11 cellular contexts compared by ENCODE assay signal in the genomic region with DNA sequence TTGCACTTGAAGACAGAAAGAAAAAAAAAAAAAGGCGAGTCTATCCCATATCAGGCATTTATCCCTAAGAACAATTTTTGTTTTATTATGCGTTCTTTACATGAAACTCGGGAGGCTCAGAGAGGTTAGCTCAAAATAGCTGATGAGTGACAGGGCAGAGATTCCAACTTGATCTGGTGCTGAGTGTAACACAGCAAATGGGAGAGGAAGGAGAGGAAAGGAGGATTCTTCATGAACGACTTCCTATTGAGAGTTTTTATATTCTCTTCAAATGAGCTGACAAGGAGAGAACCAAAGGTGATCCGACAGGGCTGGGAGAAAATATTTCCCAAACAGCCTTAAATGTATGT.
DNase-seq lines count a peak whose midpoint lies in the region; ATAC-seq and TF ChIP-seq lines count a peak whose summit lies in the region.
"Had no signal": no experiment of that assay in that cellular context is flagged by ENCODE, and none has a peak within 500 bp of the region (broad histone marks: within the 10 kb centered on the region; RNA-seq: fewer than 3 reads in every experiment).

No MANE protein-coding gene starts in this region.

- peak overlapping the region; percentile 91 for H2AFZ ChIP-seq in mammary epithelial cell (ENCODE audit: low read depth, low read length)

- no peaks in the 10 kb centered on the region for H4K20me1 ChIP-seq in mammary epithelial cell (ENCODE audit: insufficient read depth, low read length)

- intact Hi-C loops in mammary epithelial cell (cut with micrococcal nuclease) (loop anchor here (2.0 to 10.0 kb wide), 3 partner anchors 81 to 238 kb away; no protein-coding TSS in a partner anchor), spleen (cut with DNase I; ENCODE audit: low total_unique reads) (loop anchor here (10.0 kb wide), 1 partner anchor 122 kb away; no protein-coding TSS in a partner anchor), right lobe of liver (cut with DNase I) (no loop called here)

- ATAC-seq in right lobe of liver, result no peak
- no peak for ATAC-seq in HG03095 (IDR thresholded peaks at IDR 0.05; ENCODE audit: unreplicated experiment)
- ATAC-seq in HG02763 (IDR thresholded peaks at IDR 0.05; ENCODE audit: unreplicated experiment), result no peak

- H3K27ac ChIP-seq in mammary epithelial cell (ENCODE audit: insufficient read depth, low read depth, low read length) (peak overlapping the region; percentile 94), iPS-20b (ENCODE audit: low read length) (no peak overlapping the region), spleen (peak overlapping the region in 4 of 8 donors; percentile 77 to 83 (median 82)), right lobe of liver (no peak overlapping the region)

- WGBS in mammary epithelial cell (ENCODE audit: low coverage, missing lambda C conversion rate), result 51% methylated on average over 4 of the region's 5 CpGs
- 21 to 25% (median 23%) methylated on average over 5 of the region's 5 CpGs for WGBS in spleen, 5 donors
- 5% methylated on average over 5 of the region's 5 CpGs for WGBS in right lobe of liver (ENCODE audit: insufficient coverage, low coverage, low lambda C conversion rate, missing lambda C conversion rate)

- dilution Hi-C loops in mammary epithelial cell (cut with HindIII; ENCODE audit: low sequenced_read_pairs), result no loop called here

- H3K9ac ChIP-seq in mammary epithelial cell (ENCODE audit: insufficient read depth, low read length), result peak overlapping the region; percentile 98
- H3K9ac ChIP-seq in iPS-20b (ENCODE audit: low read depth, low read length), result peak overlapping the region; percentile 56; the same call in 1 of the 2 replicates

- in situ Hi-C loops in HAP-1 (cut with MboI; ENCODE audit: low sequenced_read_pairs) (no loop called here), mammary epithelial cell (cut with MboI; ENCODE audit: low sequenced_read_pairs in 2 of 2) (no loop called here)

- H3K79me2 ChIP-seq in mammary epithelial cell (ENCODE audit: insufficient read depth, low read length), result peaks cover 41% of the 10 kb centered on the region

- peak overlapping the region; percentile 76 for H3K4me2 ChIP-seq in mammary epithelial cell (ENCODE audit: insufficient read depth, low read depth, low read length)

- H3K4me3 ChIP-seq in HAP-1 (peak overlapping the region; percentile 38; the same call in 1 of the 2 replicates), mammary epithelial cell (replicated peaks in 1 of 3; ENCODE audit: insufficient read depth in 1 of 3, low read depth in 2 of 3, low read length in 3 of 3) (peak overlapping the region; percentile 77 to 89 (median 88)), iPS-20b (ENCODE audit: low read length) (peak overlapping the region; percentile 81), spleen (peak overlapping the region in 7 of 8 donors; percentile 58 to 78 (median 70)), right lobe of liver (no peak overlapping the region)

- TF ChIP-seq POLR2A in spleen (IDR thresholded peaks at IDR 0.05) (no peak), right lobe of liver (IDR thresholded peaks at IDR 0.05) (no peak)

- DNase-seq in HAP-1 (ENCODE audit: low spot score in 2 of 2), result no peak
- DNase-seq in mammary epithelial cell, result no peak
- DNase-seq in spleen, result no peak
- DNase-seq in right lobe of liver, result no peak
- no peak for DNase-seq in hepatic stellate cell (ENCODE audit: low spot score)
- DNase-seq: activated naive CD4-positive, alpha-beta T cell treated with anti-CD3 and anti-CD28 coated beads, Interleukin-2, amount 50 U/mL, for 16 hours; NCI-H1417 treated with DMSO at 0.1 percent for 48 hours; RPMI8226 had no signal

- H3K9me3 ChIP-seq in HAP-1 (no peaks in the 10 kb centered on the region), mammary epithelial cell (replicated peaks; ENCODE audit: insufficient read depth, low read length) (no peaks in the 10 kb centered on the region), iPS-20b (ENCODE audit: insufficient read depth, low read depth, low read length) (no peaks in the 10 kb centered on the region), spleen (no peaks in the 10 kb centered on the region), right lobe of liver (no peaks in the 10 kb centered on the region)

- H3K27me3 ChIP-seq in HAP-1 (ENCODE audit: low read depth) (peaks cover 14% of the 10 kb centered on the region), mammary epithelial cell (ENCODE audit: insufficient read depth, low read length) (no peaks in the 10 kb centered on the region), iPS-20b (ENCODE audit: insufficient read depth, low read length) (peaks cover 49% of the 10 kb centered on the region), spleen (replicated peaks in 1 of 7) (peaks cover 0 to 34% (median 13%) of the 10 kb centered on the region in 7 donors), right lobe of liver (peaks cover 0 to 4% of the 10 kb centered on the region in 2 donors)

- CTCF ChIA-PET in mammary epithelial cell (lab: Charles Lee; ENCODE audit: low non-redundant PET), result no interaction called here

- no peaks in the 10 kb centered on the region; the same call in none of the 2 replicates for H3K4me1 ChIP-seq in HAP-1
- peaks cover 22% of the 10 kb centered on the region for H3K4me1 ChIP-seq in mammary epithelial cell (ENCODE audit: insufficient read depth, low read length)
- H3K4me1 ChIP-seq in iPS-20b (ENCODE audit: insufficient read depth, low read length), result no peaks in the 10 kb centered on the region; the same call in 1 of the 2 replicates
- peaks cover 0 to 59% (median 23%) of the 10 kb centered on the region in 6 donors for H3K4me1 ChIP-seq in spleen
- H3K4me1 ChIP-seq in right lobe of liver, result peaks cover 0 to 7% (median 0%) of the 10 kb centered on the region in 4 donors

- BruUV-seq in mammary epithelial cell (replicated peaks; lab: Mats Ljungman, UMichigan), result no TSS peak

- TF ChIP-seq CTCF in mammary epithelial cell (conservative IDR thresholded peaks at IDR 0.05 in 1 of 2, IDR thresholded peaks at IDR 0.05 in 1 of 2; ENCODE audit: extremely low read depth in 1 of 2, insufficient read depth in 1 of 2, low read depth in 1 of 2, low read length in 2 of 2) (no peak), spleen (IDR thresholded peaks at IDR 0.05 in 8 of 11, conservative IDR thresholded peaks at IDR 0.05 in 3 of 11) (no peak), right lobe of liver (IDR thresholded peaks at IDR 0.05) (no peak)

- H3K36me3 ChIP-seq in HAP-1 (replicated peaks), result no peaks in the 10 kb centered on the region
- no peaks in the 10 kb centered on the region for H3K36me3 ChIP-seq in mammary epithelial cell (ENCODE audit: insufficient read depth, low read length)
- no peaks in the 10 kb centered on the region for H3K36me3 ChIP-seq in iPS-20b (ENCODE audit: insufficient read depth, low read depth, low read length)
- H3K36me3 ChIP-seq in spleen, result no peaks in the 10 kb centered on the region
- H3K36me3 ChIP-seq in right lobe of liver, result no peaks in the 10 kb centered on the region

Comparison
In these comparisons a context has a peak if more than half of its experiments do, and no peak if none do; other contexts are left out.
1. H3K4me3 ChIP-seq: peak in HAP-1 (single experiment), mammary epithelial cell (3 of 3), iPS-20b (single experiment) and spleen (7 of 8); none in right lobe of liver (0 of 3).
2. intact Hi-C loops: an anchor here in mammary epithelial cell (2.0 to 10.0 kb wide) and spleen (10.0 kb wide); none called in right lobe of liver.